In the genomic region with DNA sequence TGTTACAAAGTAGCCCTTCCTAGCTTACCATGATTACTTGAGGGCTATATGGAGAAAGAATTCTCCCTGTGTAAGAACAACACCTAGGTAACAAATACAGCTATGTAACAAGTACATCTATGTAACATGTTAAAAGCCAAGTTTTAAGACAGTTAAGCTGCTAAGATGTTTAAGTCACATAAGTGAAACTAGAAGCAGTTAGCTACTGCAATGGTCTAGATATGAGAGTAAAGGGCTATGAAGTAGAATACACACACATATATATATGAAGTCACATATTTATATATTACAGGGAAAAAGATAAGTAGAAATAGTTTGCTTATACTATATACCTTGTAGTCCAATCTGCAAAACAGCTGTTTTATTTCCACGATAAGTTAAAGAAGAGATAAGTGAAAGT, we compare ENCODE assay signal across 21 cellular contexts. TPM values are rescaled to one million over a fixed set of nuclear protein-coding genes. Genes with fewer than 3 reads are reported as not detected.
DNase-seq lines count a peak whose midpoint lies in the region; ATAC-seq, FAIRE-seq and TF ChIP-seq lines count a peak whose summit lies in the region.
"Had no signal": no experiment of that assay in that cellular context is flagged by ENCODE, and none has a peak within 500 bp of the region (broad histone marks: within the 10 kb centered on the region; RNA-seq: fewer than 3 reads in every experiment).

No MANE protein-coding gene starts in this region.

- peak; percentile 62 for FAIRE-seq in GM12891 (lab: Jason Lieb, UNC)
- FAIRE-seq: GM19239, small intestine had no signal

- no peak for TF ChIP-seq POLR2A in GM12891 (IDR thresholded peaks at IDR 0.05; ENCODE audit: low read depth, low read length)

- no peak for DNase-seq in GM12891 (ENCODE audit: insufficient read length, low spot score)
- DNase-seq in stimulated activated CD4-positive, alpha-beta T cell treated with anti-CD3 and anti-CD28 coated beads, Interleukin-12 subunit alpha, Interleukin-12 subunit beta, amount 100 ng/mL, for 4 hours: no peak
- no peak for DNase-seq in stimulated activated naive CD8-positive, alpha-beta T cell treated with anti-CD3 and anti-CD28 coated beads, Interleukin-15, Interleukin-2, amounts not matched to agents 100 U/mL and 50 U/mL, for 24 hours
- no peak for DNase-seq in NCI-H2081 (lab: John Stamatoyannopoulos, UW)
- DNase-seq in hippocampal formation (lab: John Stamatoyannopoulos, UW): no peak
- DNase-seq: 8988T; activated CD4-positive, alpha-beta T cell treated with anti-CD3 and anti-CD28 coated beads for 48 hours; activated naive CD4-positive, alpha-beta T cell treated with anti-CD3 and anti-CD28 coated beads, Interleukin-2, amount 50 U/mL, for 16 hours; body of pancreas; C1 segment of cervical spinal cord; DMS153; NCI-H1694; OCI-M1; small intestine; T1000; upper lobe of left lung had no signal

- peak; percentile 44 for ATAC-seq in GM19324 (IDR thresholded peaks at IDR 0.05; ENCODE audit: low FRiP score, unreplicated experiment)
- ATAC-seq in GM21825 (IDR thresholded peaks at IDR 0.05; ENCODE audit: unreplicated experiment): peak; percentile 43
- peak; percentile 52 for ATAC-seq in HG03103 (IDR thresholded peaks at IDR 0.05; ENCODE audit: low read depth, unreplicated experiment)
- ATAC-seq in stimulated activated naive CD8-positive, alpha-beta T cell treated with anti-CD3 and anti-CD28 coated beads, Interleukin-15, Interleukin-2, amounts not matched to agents 100 U/mL and 50 U/mL, for 24 hours: no peak
- ATAC-seq: body of pancreas; stimulated activated memory B cell treated with anti-CD40 and anti-IgM and Interleukin-4, amounts not matched to agents 10 μg/mL and 1 μg/mL and 100 μg/mL, for 72 hours had no signal

TF ChIP-seq in GM12891, 5 proteins besides CTCF, POLR2A, EP300 and RAD21:
- TF ChIP-seq PAX5 (IDR thresholded peaks at IDR 0.05; ENCODE audit: insufficient read depth, low read length, severe bottlenecking) (no peak), POU2F2 (IDR thresholded peaks at IDR 0.05; ENCODE audit: low read depth, low read length) (no peak), POLR2AphosphoS5 (IDR thresholded peaks at IDR 0.05; ENCODE audit: low read depth, low read length) (no peak), TAF1 (IDR thresholded peaks at IDR 0.05; ENCODE audit: low read depth, low read length) (no peak), SPI1 (IDR thresholded peaks at IDR 0.05; ENCODE audit: low read depth, low read length) (no peak)

RNA-seq across cellular contexts. Expression of a gene that starts 14.4 kb away (rescaled TPM):
- polyA plus RNA-seq in GM12891 (2012; ENCODE audit: low read depth, missing spikeins): 24.8 TPM
